7 cellular contexts compared by ENCODE assay signal in genomic region chr7:105388373-105389089, GRCh38. TPM values are rescaled to one million over a fixed set of nuclear protein-coding genes. Genes with fewer than 3 reads are reported as not detected.
DNase-seq lines count a peak whose midpoint lies in the region; ATAC-seq and TF ChIP-seq lines count a peak whose summit lies in the region.

Gene SRPK2 (minus strand): TSS chr7:105388921.

- CTCF ChIA-PET in HCT116 (lab: Charles Lee) = no interaction called here
- CTCF ChIA-PET in mammary epithelial cell (lab: Charles Lee; ENCODE audit: low non-redundant PET) = no interaction called here

- BruUV-seq in HCT116 (replicated peaks; lab: Mats Ljungman, UMichigan) (no TSS peak), mammary epithelial cell (replicated peaks; lab: Mats Ljungman, UMichigan) (no TSS peak)

- TF ChIP-seq RAD21 in HCT116 (IDR thresholded peaks at IDR 0.05; ENCODE audit: low read depth) = no peak

- no peak for TF ChIP-seq CTCF in GM12875 (IDR thresholded peaks at IDR 0.05; ENCODE audit: borderline replicate concordance, insufficient read depth, low read depth, low read length)
- no peak for TF ChIP-seq CTCF in HCT116 (IDR thresholded peaks at IDR 0.05 in 2 of 3, conservative IDR thresholded peaks at IDR 0.05 in 1 of 3; ENCODE audit: borderline replicate concordance in 1 of 3, insufficient read depth in 1 of 3, low read depth in 2 of 3, low read length in 2 of 3)
- TF ChIP-seq CTCF in NB4 (IDR thresholded peaks at IDR 0.05; ENCODE audit: low read depth, low read length) = no peak
- TF ChIP-seq CTCF in WI38 (IDR thresholded peaks at IDR 0.05; ENCODE audit: low read depth, low read length) = no peak
- TF ChIP-seq CTCF in mammary epithelial cell (conservative IDR thresholded peaks at IDR 0.05 in 1 of 2, IDR thresholded peaks at IDR 0.05 in 1 of 2; ENCODE audit: extremely low read depth in 1 of 2, insufficient read depth in 1 of 2, low read depth in 1 of 2, low read length in 2 of 2) = no peak

- peak within 1 kb of the TSS; percentile 81 for H3K9ac ChIP-seq in HCT116 (ENCODE audit: low read length)
- peak within 1 kb of the TSS; percentile 68 for H3K9ac ChIP-seq in mammary epithelial cell (ENCODE audit: insufficient read depth, low read length)

- no peaks in the 10 kb centered on the region for H3K36me3 ChIP-seq in HCT116 (ENCODE audit: control insufficient read depth in 1 of 2, insufficient read depth in 2 of 2, low read length in 2 of 2)
- no peaks in the 10 kb centered on the region for H3K36me3 ChIP-seq in mammary epithelial cell (ENCODE audit: insufficient read depth, low read length)

- TF ChIP-seq POLR2A in HCT116 (IDR thresholded peaks at IDR 0.05; ENCODE audit: borderline replicate concordance, extremely low read depth, insufficient read depth, insufficient read length) (no peak), NB4 (IDR thresholded peaks at IDR 0.05; ENCODE audit: extremely low read depth, insufficient read length) (peak; percentile 67)

- dilution Hi-C loops in mammary epithelial cell (cut with HindIII; ENCODE audit: low sequenced_read_pairs) = no loop called here

- H4K20me1 ChIP-seq in HCT116 (ENCODE audit: insufficient read depth) = no peaks in the 10 kb centered on the region
- no peaks in the 10 kb centered on the region for H4K20me1 ChIP-seq in mammary epithelial cell (ENCODE audit: insufficient read depth, low read length)

- no peaks in the 10 kb centered on the region for H3K27me3 ChIP-seq in HCT116 (ENCODE audit: insufficient read depth, low read length)
- H3K27me3 ChIP-seq in mammary epithelial cell (ENCODE audit: insufficient read depth, low read length) = no peaks in the 10 kb centered on the region

- H3K4me1 ChIP-seq in HCT116 (ENCODE audit: control insufficient read depth in 1 of 2, insufficient read depth in 2 of 2, low read length in 2 of 2) (peaks cover 3 to 17% of the 10 kb centered on the region in 2 experiments; a peak in 3 of 4 replicates), mammary epithelial cell (ENCODE audit: insufficient read depth, low read length) (peaks cover 10% of the 10 kb centered on the region)

- H3K9me3 ChIP-seq in HCT116 (ENCODE audit: control insufficient read depth in 1 of 2, insufficient read depth in 1 of 2, low read depth in 1 of 2, low read length in 2 of 2) = no peaks in the 10 kb centered on the region
- no peaks in the 10 kb centered on the region for H3K9me3 ChIP-seq in mammary epithelial cell (replicated peaks; ENCODE audit: insufficient read depth, low read length)

- WGBS in mammary epithelial cell (ENCODE audit: low coverage, missing lambda C conversion rate) = 0% methylated on average over 3 of the region's 111 CpGs

- H3K4me2 ChIP-seq in HCT116 (ENCODE audit: low read length) (peak within 1 kb of the TSS; percentile 94), mammary epithelial cell (ENCODE audit: insufficient read depth, low read depth, low read length) (peak within 1 kb of the TSS; percentile 87)

- H2AFZ ChIP-seq in HCT116 (ENCODE audit: low read depth, low read length, poor library complexity, severe bottlenecking) (peak within 1 kb of the TSS; percentile 24), mammary epithelial cell (ENCODE audit: low read depth, low read length) (peak within 1 kb of the TSS; percentile 89)

- RAD21 ChIA-PET in HCT116 (lab: Charles Lee; ENCODE audit: low non-redundant PET in 1 of 2, low total read pairs in 2 of 2, uncharacterized antibody in 2 of 2, unreplicated experiment in 2 of 2) = no interaction called here

- DNase-seq in HCT116 (ENCODE audit: low read depth, low spot score) (no peak), NB4 (ENCODE audit: low read depth) (peak; percentile 87), mammary epithelial cell (peak; percentile 63), iris pigment epithelial cell (ENCODE audit: low read depth) (peak; percentile 72)
- peak; percentile 59 to 63 for DNase-seq in stimulated activated CD4-positive, alpha-beta T cell treated with anti-CD3 and anti-CD28 coated beads, Interleukin-12 subunit alpha, Interleukin-12 subunit beta, amount 100 ng/mL, for 24 hours (ENCODE audit: low read depth in 2 of 2)

- peaks cover 38% of the 10 kb centered on the region for H3K79me2 ChIP-seq in HCT116 (ENCODE audit: insufficient read depth, low read length)
- H3K79me2 ChIP-seq in mammary epithelial cell (ENCODE audit: insufficient read depth, low read length) = peaks cover 44% of the 10 kb centered on the region

- H3K27ac ChIP-seq in HCT116 (ENCODE audit: low read depth, low read length) (peak within 1 kb of the TSS; percentile 70; the same call in 1 of the 2 replicates), mammary epithelial cell (ENCODE audit: insufficient read depth, low read depth, low read length) (peak within 1 kb of the TSS; percentile 66)

- intact Hi-C loops in HCT116 (cut with micrococcal nuclease) (no loop called here), mammary epithelial cell (cut with micrococcal nuclease) (no loop called here)

- H3K9me2 ChIP-seq in HCT116 (ENCODE audit: insufficient read depth) = no peaks in the 10 kb centered on the region

- peak; percentile 83 for ATAC-seq in HCT116

- peak within 1 kb of the TSS; percentile 87 for H3K4me3 ChIP-seq in GM12875 (ENCODE audit: low read depth, low read length)
- peak within 1 kb of the TSS; percentile 58 to 80 for H3K4me3 ChIP-seq in HCT116 (replicated peaks in 1 of 2; ENCODE audit: low read depth in 1 of 2, low read length in 2 of 2)
- peak within 1 kb of the TSS; percentile 69 for H3K4me3 ChIP-seq in NB4 (ENCODE audit: low read depth, low read length)
- H3K4me3 ChIP-seq in WI38 (ENCODE audit: low read depth, low read length) = peak within 1 kb of the TSS; percentile 84
- peak within 1 kb of the TSS; percentile 79 to 92 (median 90) for H3K4me3 ChIP-seq in mammary epithelial cell (replicated peaks in 1 of 3; ENCODE audit: insufficient read depth in 1 of 3, low read depth in 2 of 3, low read length in 3 of 3)

- POLR2A ChIA-PET in HCT116 (lab: Charles Lee) = no interaction called here

- in situ Hi-C loops in mammary epithelial cell (cut with MboI; ENCODE audit: low sequenced_read_pairs in 2 of 2) = no loop called here

TF ChIP-seq in HCT116, 20 proteins besides CTCF, POLR2A, EP300 and RAD21:
- no peak for TF ChIP-seq ELF1 (IDR thresholded peaks at IDR 0.05; ENCODE audit: borderline replicate concordance, low read depth)
- peak; percentile 78 for TF ChIP-seq ZFX (IDR thresholded peaks at IDR 0.05)
- no peak for TF ChIP-seq REST (IDR thresholded peaks at IDR 0.05; ENCODE audit: low read depth)
- peak; percentile 59 for TF ChIP-seq POLR2AphosphoS5 (IDR thresholded peaks at IDR 0.05; ENCODE audit: low read depth, low read length)
- TF ChIP-seq YY1 (IDR thresholded peaks at IDR 0.05; ENCODE audit: extremely low read depth, insufficient replicate concordance, low read depth, low read length) = no peak
- no peak for TF ChIP-seq FOSL1 (IDR thresholded peaks at IDR 0.05; ENCODE audit: low read depth)
- no peak for TF ChIP-seq EZH2phosphoT487 (IDR thresholded peaks at IDR 0.05; ENCODE audit: borderline replicate concordance)
- TF ChIP-seq JUND (IDR thresholded peaks at IDR 0.05) = no peak
- TF ChIP-seq CBX3 (IDR thresholded peaks at IDR 0.05; ENCODE audit: low read depth) = no peak

RNA-seq across cellular contexts. Expression of gene SRPK2, which starts in this region (rescaled TPM):
- total RNA-seq in HCT116 (2021; ENCODE audit: unreplicated experiment) (37.4 TPM), mammary epithelial cell (10 to 100 TPM; 73.1 to 96.4 TPM)
- polyA plus RNA-seq in HCT116 (2012) = 14.5 and 20.5 TPM in 2 replicates
- 17.1 TPM for polyA plus RNA-seq in mammary epithelial cell
- polyA minus RNA-seq in mammary epithelial cell = 43.8 TPM
